Comparison of ENCODE assay signal across 10 cellular contexts in genomic region chr2:96954490-96954846, GRCh38. TPM values are rescaled to one million over a fixed set of nuclear protein-coding genes. Genes with fewer than 3 reads are reported as not detected.
DNase-seq lines count a peak whose midpoint lies in the region; ATAC-seq, FAIRE-seq and TF ChIP-seq lines count a peak whose summit lies in the region.
"Had no signal": no experiment of that assay in that cellular context is flagged by ENCODE, and none has a peak within 500 bp of the region (broad histone marks: within the 10 kb centered on the region; RNA-seq: fewer than 3 reads in every experiment).

No MANE protein-coding gene starts in this region.

- in situ Hi-C loops in K562 (cut with MboI): loop anchor here (5.0 to 25.0 kb wide), 2 partner anchors 97 to 392 kb away; partner anchors contain the start of gene ANKRD39

- H3K79me2 ChIP-seq in K562 (ENCODE audit: control insufficient read depth, insufficient read depth, low read length) (no peaks in the 10 kb centered on the region; the same call in 2 of the 3 replicates), Karpas-422 (ENCODE audit: low read length) (no peaks in the 10 kb centered on the region)

- no peak for TF ChIP-seq RAD21 in K562 (CRISPR knock-in tag; conservative IDR thresholded peaks at IDR 0.05 in 1 of 2, IDR thresholded peaks at IDR 0.05 in 1 of 2)

- H4K20me1 ChIP-seq in K562 (replicated peaks; ENCODE audit: control insufficient read depth, insufficient read depth, low read length): no peaks in the 10 kb centered on the region
- no peaks in the 10 kb centered on the region for H4K20me1 ChIP-seq in Karpas-422 (ENCODE audit: insufficient read depth, low read depth, low read length)

- no peaks in the 10 kb centered on the region for H3K9me2 ChIP-seq in Karpas-422 (replicated peaks; ENCODE audit: insufficient read depth, low read length)

- BruUV-seq in K562 (replicated peaks; lab: Mats Ljungman, UMichigan): no TSS peak

- H3K27ac Mint-ChIP-seq in activated naive CD4-positive, alpha-beta T cell treated with anti-CD3 and anti-CD28 coated beads for 36 hours: no peak overlapping the region

- peaks cover 17% of the 10 kb centered on the region for H3K4me1 Mint-ChIP-seq in activated naive CD4-positive, alpha-beta T cell treated with anti-CD3 and anti-CD28 coated beads for 36 hours (ENCODE audit: low read depth)

- no peaks in the 10 kb centered on the region for H3K9me1 ChIP-seq in K562 (ENCODE audit: control insufficient read depth, insufficient read depth, low read length)

- no peak overlapping the region for H3K4me3 ChIP-seq in K562
- peak overlapping the region; percentile 14 to 62 for H3K4me3 ChIP-seq in stomach smooth muscle (ENCODE audit: low read length in 2 of 2)
- H3K4me3 ChIP-seq in Karpas-422 (ENCODE audit: low read length): no peak overlapping the region

- CTCF ChIA-PET in activated naive CD4-positive, alpha-beta T cell treated with anti-CD3 and anti-CD28 coated beads for 36 hours (lab: Charles Lee): interaction anchor here (0.6 to 12.2 kb wide), 6 partner anchors 83 to 158 kb away, joined by 3 to 214 read pairs (median 4); partner anchors contain the start of genes ANKRD36 and ANKRD39
- CTCF ChIA-PET in K562 (lab: Yijun Ruan, JAX; ENCODE audit: low intra/inter-chr PET ratio): no interaction called here

- peak; percentile 37 for DNase-seq in activated naive CD4-positive, alpha-beta T cell treated with anti-CD3 and anti-CD28 coated beads for 36 hours
- no peak for DNase-seq in activated naive CD4-positive, alpha-beta T cell treated with Interleukin-2 at 50 U/mL for 16 hours
- DNase-seq in K562 (ENCODE audit: extremely low read depth in 1 of 4, low spot score in 3 of 4): no peak
- no peak for DNase-seq in GOT3 (lab: John Stamatoyannopoulos, UW)
- no peak for DNase-seq in cortex of kidney (lab: John Stamatoyannopoulos, UW)
- DNase-seq in Karpas-422: no peak
- DNase-seq: caudate nucleus, NCI-H526 treated with DMSO at 0.1 percent for 48 hours had no signal

- H3K27ac ChIP-seq in K562 (ENCODE audit: extremely low read depth, low read depth, low read length): no peak overlapping the region
- H3K27ac ChIP-seq in stomach smooth muscle (ENCODE audit: low read length): peak overlapping the region; percentile 87
- H3K27ac ChIP-seq in Karpas-422 (ENCODE audit: low read length): no peak overlapping the region

- H3K27me3 ChIP-seq in K562 (ENCODE audit: control insufficient read depth in 2 of 2, insufficient read depth in 2 of 2, low read length in 2 of 2) (no peaks in the 10 kb centered on the region), stomach smooth muscle (ENCODE audit: control insufficient read depth in 1 of 2, insufficient read depth in 2 of 2, low read length in 2 of 2) (no peaks in the 10 kb centered on the region), Karpas-422 (ENCODE audit: low read length) (no peaks in the 10 kb centered on the region)

- no peaks in the 10 kb centered on the region for H3K27me3 Mint-ChIP-seq in activated naive CD4-positive, alpha-beta T cell treated with anti-CD3 and anti-CD28 coated beads for 36 hours (ENCODE audit: low read depth)

- H2AFZ ChIP-seq in K562 (ENCODE audit: low read depth, low read length) (peak overlapping the region; percentile 34; the same call in 1 of the 2 replicates), Karpas-422 (ENCODE audit: low read length) (no peak overlapping the region)

- H3K4me3 Mint-ChIP-seq in activated naive CD4-positive, alpha-beta T cell treated with anti-CD3 and anti-CD28 coated beads for 36 hours: no peak overlapping the region

- H3K36me3 ChIP-seq in K562 (ENCODE audit: control insufficient read depth, insufficient read depth, low read length): no peaks in the 10 kb centered on the region
- no peaks in the 10 kb centered on the region for H3K36me3 ChIP-seq in stomach smooth muscle (ENCODE audit: control insufficient read depth in 2 of 2, insufficient read depth in 2 of 2, low read length in 2 of 2)
- no peaks in the 10 kb centered on the region for H3K36me3 ChIP-seq in Karpas-422 (ENCODE audit: insufficient read depth, low read length)

- no peaks in the 10 kb centered on the region for H3K9me3 Mint-ChIP-seq in activated naive CD4-positive, alpha-beta T cell treated with anti-CD3 and anti-CD28 coated beads for 36 hours

- no peaks in the 10 kb centered on the region for H3K36me3 Mint-ChIP-seq in activated naive CD4-positive, alpha-beta T cell treated with anti-CD3 and anti-CD28 coated beads for 36 hours (ENCODE audit: low read depth)

- no peak for FAIRE-seq in K562 (lab: Jason Lieb, UNC)

- POLR2A ChIA-PET in K562 (lab: Yijun Ruan, JAX): interaction anchor here (0.6 to 3.4 kb wide), 7 partner anchors 11 to 96 kb away, joined by 3 to 13 read pairs (median 5); partner anchors contain the start of gene ANKRD39

- TF ChIP-seq EP300 in K562 (IDR thresholded peaks at IDR 0.05; ENCODE audit: low read length): no peak

- H3K9ac ChIP-seq in K562 (ENCODE audit: insufficient read depth in 1 of 2, low read depth in 2 of 2, low read length in 2 of 2): no peak overlapping the region; a peak in 1 of 4 replicates
- no peak overlapping the region for H3K9ac ChIP-seq in stomach smooth muscle (ENCODE audit: low read length in 2 of 2)
- H3K9ac ChIP-seq in Karpas-422 (ENCODE audit: low read length): no peak overlapping the region

- no peak overlapping the region for H3K4me2 ChIP-seq in K562 (ENCODE audit: insufficient read depth, low read length)
- no peak overlapping the region for H3K4me2 ChIP-seq in Karpas-422 (ENCODE audit: low read depth, low read length, poor library complexity, severe bottlenecking)

- TF ChIP-seq POLR2A in K562 (conservative IDR thresholded peaks at IDR 0.05): no peak

- ATAC-seq in HG03108 (IDR thresholded peaks at IDR 0.05; ENCODE audit: unreplicated experiment) (peak; percentile 40), K562 (no peak)

- H3K4me1 ChIP-seq in K562 (replicated peaks in 1 of 2; ENCODE audit: control insufficient read depth in 2 of 2, insufficient read depth in 2 of 2, low read length in 2 of 2) (peaks cover 37 to 52% of the 10 kb centered on the region in 2 experiments; a peak in 4 of 5 replicates), stomach smooth muscle (ENCODE audit: control insufficient read depth, insufficient read depth, low read length) (peaks cover 53% of the 10 kb centered on the region), Karpas-422 (ENCODE audit: low read length) (no peaks in the 10 kb centered on the region)

- TF ChIP-seq CTCF in K562 (IDR thresholded peaks at IDR 0.05 in 2 of 3, conservative IDR thresholded peaks at IDR 0.05 in 1 of 3; ENCODE audit: insufficient read depth in 2 of 3, low read depth in 1 of 3, low read length in 3 of 3): no peak

- 75% methylated on average over 4 of the region's 4 CpGs for WGBS in K562 (ENCODE audit: insufficient coverage, low coverage, missing lambda C conversion rate)

- intact Hi-C loops in activated naive CD4-positive, alpha-beta T cell treated with anti-CD3 and anti-CD28 coated beads for 36 hours (cut with micrococcal nuclease): no loop called here
- intact Hi-C loops in K562 (cut with micrococcal nuclease): loop anchor here (5.0 kb wide), 1 partner anchor 82 kb away; the partner anchor contains the start of gene SEMA4C

- H3K9me3 ChIP-seq in K562 (replicated peaks; ENCODE audit: control insufficient read depth, insufficient read depth, low read depth, low read length) (no peaks in the 10 kb centered on the region), stomach smooth muscle (ENCODE audit: control insufficient read depth in 2 of 2, low read length in 2 of 2) (no peaks in the 10 kb centered on the region), Karpas-422 (ENCODE audit: low read length) (no peaks in the 10 kb centered on the region)

TF ChIP-seq in K562, 482 proteins besides CTCF, POLR2A, EP300 and RAD21:
- TF ChIP-seq NFIC (IDR thresholded peaks at IDR 0.05) (peak; percentile 30; the same call in 1 of the 2 replicates), HSF4 (CRISPR knock-in tag; IDR thresholded peaks at IDR 0.05; ENCODE audit: borderline replicate concordance) (no peak)

RNA-seq across cellular contexts. Expression of gene FAM178B, which starts 31.9 kb away (rescaled TPM):
- under 1 TPM; 0.17 to 0.35 TPM for total RNA-seq in activated naive CD4-positive, alpha-beta T cell treated with anti-CD3 and anti-CD28 coated beads for 36 hours
- total RNA-seq in K562 (2011; cell fraction: chromatin; rRNA removed; ENCODE audit: low replicate concordance): 43.9 and 142 TPM in 2 replicates
- 242 and 249 TPM in 2 replicates for total RNA-seq in K562 (2011; cell fraction: nucleolus; rRNA removed)
- 153 and 176 TPM in 2 replicates for total RNA-seq in K562 (2011; cell fraction: nucleoplasm; rRNA removed)
- total RNA-seq in K562 (2014; rRNA removed): 68.1 and 118 TPM in 2 replicates
- 10.0 and 20.6 TPM in 2 replicates for total RNA-seq in K562 (2014; rRNA removed; fragmentation: Illumina TruSeq; extraction: Trizol)
- 79.9 and 82.6 TPM in 2 replicates for total RNA-seq in K562 (2015; rRNA removed; fragmentation: Illumina TruSeq; extraction: Trizol)
- total RNA-seq in K562 (2021): 152 and 177 TPM in 2 replicates
- 68.4 and 788 TPM in 2 replicates for polyA plus RNA-seq in K562 (2011; rRNA removed)
- 415 and 947 TPM in 2 replicates for polyA plus RNA-seq in K562 (2011; cell fraction: cytosol; rRNA removed)
- 317 and 745 TPM in 2 replicates for polyA plus RNA-seq in K562 (2011; cell fraction: nucleus; rRNA removed)
- 495 and 1,020 TPM in 2 replicates for polyA plus RNA-seq in K562 (2012)
- polyA plus RNA-seq in K562 (2014; fragmentation: Illumina TruSeq; extraction: Trizol): 175 and 265 TPM in 2 replicates
- 10 to 100 TPM; 19.0 to 41.5 TPM for polyA plus RNA-seq in K562 (2014; fragmentation: Nextera tagmentation; extraction: Ambion mirVana)
- 139 and 175 TPM in 2 replicates for polyA plus RNA-seq in K562 (2014; rRNA removed)
- 36.1 and 135 TPM in 2 replicates for polyA minus RNA-seq in K562 (2011; rRNA and poly(A)+ RNA removed)
- polyA minus RNA-seq in K562 (2011; cell fraction: cytosol; rRNA and poly(A)+ RNA removed): 62.9 and 369 TPM in 2 replicates
- polyA minus RNA-seq in K562 (2011; cell fraction: nucleus; rRNA and poly(A)+ RNA removed): 23.2 and 101 TPM in 2 replicates
- total RNA-seq in Karpas-422 (2014; rRNA removed; shearing (Covaris generic); ENCODE audit: low replicate concordance): not detected in 2 replicates

Comparison
In these comparisons a context has a peak if more than half of its experiments do, and no peak if none do; other contexts are left out.
1. H3K4me3 ChIP-seq: peak in stomach smooth muscle (2 of 2); none in K562 (single experiment) and Karpas-422 (single experiment).
2. RNA of gene FAM178B, which starts 31.9 kb away (total RNA-seq): 10.0 to 249 TPM in K562; 0.17 to 0.35 TPM in activated naive CD4-positive, alpha-beta T cell treated with anti-CD3 and anti-CD28 coated beads for 36 hours and not detected in Karpas-422; every median in the first group is over 4 times any median in the second.